In genomic region chr1:63322248-63322943, GRCh38 we compare ENCODE assay signal across 8 cellular contexts. TPM values are rescaled to one million over a fixed set of nuclear protein-coding genes. Genes with fewer than 3 reads are reported as not detected.
DNase-seq lines count a peak whose midpoint lies in the region; ATAC-seq and TF ChIP-seq lines count a peak whose summit lies in the region.

FOXD3 (plus strand) TSS chr1:63322567; CDS start chr1:63323059, 492 bp downstream.

- H3K9me3 ChIP-seq in BLaER1 treated with 17β-estradiol and CSF1 and Interleukin-3, amounts not matched to agents 10 nM and 100 nM (replicated peaks in 1 of 11): peaks cover 69 to 79% (median 72%) of the 10 kb centered on the region in 11 experiments
- H3K9me3 ChIP-seq in ectodermal cell (ENCODE audit: control insufficient read depth, low read length) (no peaks in the 10 kb centered on the region), uterus (no peaks in the 10 kb centered on the region)

- H3K4me1 ChIP-seq in BLaER1 treated with 17β-estradiol and CSF1 and Interleukin-3, amounts not matched to agents 10 nM and 100 nM: peaks cover 0 to 10% (median 4%) of the 10 kb centered on the region in 10 experiments; a peak in 4 of 20 replicates
- H3K4me1 ChIP-seq in ectodermal cell (ENCODE audit: control insufficient read depth, insufficient read depth, low read length): peaks cover 6% of the 10 kb centered on the region
- peaks cover 0 to 23% of the 10 kb centered on the region in 2 donors for H3K4me1 ChIP-seq in uterus

- intact Hi-C loops in uterus (cut with DNase I; ENCODE audit: low total_unique reads): no loop called here

- peaks cover 90% of the 10 kb centered on the region for H3K27me3 Mint-ChIP-seq in mesothelial cell of epicardium (ENCODE audit: low read depth)

- no peaks in the 10 kb centered on the region for H3K9me3 Mint-ChIP-seq in mesothelial cell of epicardium

- H3K9ac ChIP-seq in BLaER1 treated with 17β-estradiol and CSF1 and Interleukin-3, amounts not matched to agents 10 nM and 100 nM: no peak within 1 kb of the TSS; a peak in 1 of 22 replicates

- no peaks in the 10 kb centered on the region for H3K36me3 Mint-ChIP-seq in mesothelial cell of epicardium

- H3K27ac ChIP-seq in BLaER1 treated with 17β-estradiol and CSF1 and Interleukin-3, amounts not matched to agents 10 nM and 100 nM: no peak within 1 kb of the TSS
- H3K27ac ChIP-seq in ectodermal cell (ENCODE audit: insufficient read depth, low read depth, low read length, poor library complexity, severe bottlenecking): no peak within 1 kb of the TSS
- H3K27ac ChIP-seq in uterus: no peak within 1 kb of the TSS

- H3K27me3 ChIP-seq in BLaER1 treated with 17β-estradiol and CSF1 and Interleukin-3, amounts not matched to agents 10 nM and 100 nM: peaks cover 100% of the 10 kb centered on the region in 11 experiments
- peaks cover 100% of the 10 kb centered on the region for H3K27me3 ChIP-seq in ectodermal cell (ENCODE audit: control insufficient read depth, insufficient read depth, low read length, poor library complexity, severe bottlenecking)
- peaks cover 57 to 83% of the 10 kb centered on the region in 2 donors for H3K27me3 ChIP-seq in uterus

- H3K4me3 ChIP-seq in BLaER1 treated with 17β-estradiol and CSF1 and Interleukin-3, amounts not matched to agents 10 nM and 100 nM: peak within 1 kb of the TSS; percentile 31 to 62 (median 46); a peak in 19 of 20 replicates
- H3K4me3 ChIP-seq in ectodermal cell (ENCODE audit: insufficient read depth, low read depth, low read length) (peak within 1 kb of the TSS; percentile 27), uterus (peak within 1 kb of the TSS; percentile 19 to 37)

- WGBS in ectodermal cell, 2 experiments: 0% methylated on average over 78 of the region's 78 CpGs

- H3K36me3 ChIP-seq in BLaER1 treated with 17β-estradiol and CSF1 and Interleukin-3, amounts not matched to agents 10 nM and 100 nM: peaks cover 0 to 6% (median 0%) of the 10 kb centered on the region in 11 experiments; a peak in 2 of 22 replicates
- H3K36me3 ChIP-seq in ectodermal cell (ENCODE audit: control insufficient read depth, insufficient read depth, low read length) (no peaks in the 10 kb centered on the region), uterus (no peaks in the 10 kb centered on the region)

- H4K20me1 ChIP-seq in BLaER1 treated with 17β-estradiol and CSF1 and Interleukin-3, amounts not matched to agents 10 nM and 100 nM: peaks cover 0 to 58% (median 24%) of the 10 kb centered on the region in 11 experiments; a peak in 13 of 22 replicates

- no peak for TF ChIP-seq POLR2A in uterus (IDR thresholded peaks at IDR 0.05)

- TF ChIP-seq CTCF in mesothelial cell of epicardium (IDR thresholded peaks at IDR 0.05; ENCODE audit: unreplicated experiment) (no peak), uterus (IDR thresholded peaks at IDR 0.05) (no peak)

- peak within 1 kb of the TSS; percentile 47 for H3K27ac Mint-ChIP-seq in mesothelial cell of epicardium

- ATAC-seq in GM18870 (IDR thresholded peaks at IDR 0.05; ENCODE audit: unreplicated experiment): peak; percentile 60
- ATAC-seq in SK-N-SH treated with all-trans-retinoic acid at 6 μM for 48 hours: peak; percentile 7

- H3K4me2 ChIP-seq in BLaER1 treated with 17β-estradiol and CSF1 and Interleukin-3, amounts not matched to agents 10 nM and 100 nM: peak within 1 kb of the TSS; percentile 19 to 79 (median 53); a peak in 21 of 22 replicates

- DNase-seq in HT1080 (ENCODE audit: low read depth) (peak; percentile 15), mesothelial cell of epicardium (ENCODE audit: low spot score in 2 of 2, unreplicated experiment in 2 of 2) (peak; percentile 34 to 71), uterus (peak; percentile 26 to 33), activated gamma-delta T cell (lab: John Stamatoyannopoulos, UW) (no peak)

- H3K4me1 Mint-ChIP-seq in mesothelial cell of epicardium: peaks cover 23% of the 10 kb centered on the region

- peak within 1 kb of the TSS; percentile 64 for H3K4me3 Mint-ChIP-seq in mesothelial cell of epicardium

TF ChIP-seq in SK-N-SH treated with all-trans-retinoic acid at 6 μM for 48 hours, 23 proteins besides CTCF, POLR2A, EP300 and RAD21:
- TF ChIP-seq CSDC2 (CRISPR knock-in tag; IDR thresholded peaks at IDR 0.05) (no peak), ESRRG (CRISPR knock-in tag; IDR thresholded peaks at IDR 0.05) (no peak), ZFP3 (CRISPR knock-in tag; IDR thresholded peaks at IDR 0.05) (no peak), ISL1 (CRISPR knock-in tag; IDR thresholded peaks at IDR 0.05) (no peak), OSR1 (CRISPR knock-in tag; IDR thresholded peaks at IDR 0.05) (no peak), SNAI2 (CRISPR knock-in tag; IDR thresholded peaks at IDR 0.05) (no peak)
- TF ChIP-seq, protein P1, sequence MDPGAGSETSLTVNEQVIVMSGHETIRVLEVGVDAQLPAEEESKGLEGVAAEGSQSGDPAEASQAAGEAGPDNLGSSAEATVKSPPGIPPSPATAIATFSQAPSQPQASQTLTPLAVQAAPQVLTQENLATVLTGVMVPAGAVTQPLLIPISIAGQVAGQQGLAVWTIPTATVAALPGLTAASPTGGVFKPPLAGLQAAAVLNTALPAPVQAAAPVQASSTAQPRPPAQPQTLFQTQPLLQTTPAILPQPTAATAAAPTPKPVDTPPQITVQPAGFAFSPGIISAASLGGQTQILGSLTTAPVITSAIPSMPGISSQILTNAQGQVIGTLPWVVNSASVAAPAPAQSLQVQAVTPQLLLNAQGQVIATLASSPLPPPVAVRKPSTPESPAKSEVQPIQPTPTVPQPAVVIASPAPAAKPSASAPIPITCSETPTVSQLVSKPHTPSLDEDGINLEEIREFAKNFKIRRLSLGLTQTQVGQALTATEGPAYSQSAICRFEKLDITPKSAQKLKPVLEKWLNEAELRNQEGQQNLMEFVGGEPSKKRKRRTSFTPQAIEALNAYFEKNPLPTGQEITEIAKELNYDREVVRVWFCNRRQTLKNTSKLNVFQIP (CRISPR knock-in tag; IDR thresholded peaks at IDR 0.05; ENCODE audit: borderline replicate concordance, low read depth): no peak
TF ChIP-seq in SK-N-SH treated with all-trans-retinoic acid at 6 μM for 48 hours: peak in this region for 0.

RNA-seq across cellular contexts. Expression of gene FOXD3, which starts in this region (rescaled TPM):
- total RNA-seq in HT1080 (2014; rRNA removed; shearing (Covaris generic)): 0.05 TPM in 1 of 2 replicates, not detected in the other
- polyA plus RNA-seq in HT1080 (2015; cell fraction: cytosol; rRNA removed): 0.23 TPM in 1 of 2 replicates, not detected in the other
- 0.11 TPM in 1 of 2 replicates, not detected in the other for polyA plus RNA-seq in HT1080 (2015; cell fraction: nucleus; rRNA removed)
- 38.9 TPM for polyA plus RNA-seq in ectodermal cell (2013, experiment 1 of 4)
- 36.6 TPM for polyA plus RNA-seq in ectodermal cell (2013, experiment 2 of 4)
- 37.0 TPM for polyA plus RNA-seq in ectodermal cell (2013, experiment 3 of 4)
- polyA plus RNA-seq in ectodermal cell (2013, experiment 4 of 4): 37.0 TPM
- total RNA-seq in mesothelial cell of epicardium (not detected in 3 replicates), uterus (1 to 10 TPM in 1 of 4 donors, under 1 TPM in 1, not detected in 2; 0.34 to 1.4 TPM)

Comparison
In these comparisons a context has a peak if more than half of its experiments do, and no peak if none do; other contexts are left out.
1. Peak in DNase-seq in HT1080; RNA of the gene not detected or under 1 TPM.
2. Peak in DNase-seq in mesothelial cell of epicardium; RNA of the gene not detected or under 1 TPM.